Comparison of ENCODE assay signal across 22 cellular contexts in genomic region chr18:41881285-41881684, GRCh38.
DNase-seq lines count a peak whose midpoint lies in the region; ATAC-seq, FAIRE-seq and TF ChIP-seq lines count a peak whose summit lies in the region.
"Had no signal": no experiment of that assay in that cellular context is flagged by ENCODE, and none has a peak within 500 bp of the region (broad histone marks: within the 10 kb centered on the region; RNA-seq: fewer than 3 reads in every experiment).

No MANE protein-coding gene starts in this region.

- FAIRE-seq in urothelium cell line (lab: Jason Lieb, UNC), result no peak
- FAIRE-seq: A549, frontal cortex, GM18507 had no signal

- in situ Hi-C loops in ACHN (cut with HindIII; ENCODE audit: low pct_ligation_motif_present, low pct_unique_long_range_greater_than_20kb, low sequenced_read_pairs), result no loop called here

- DNase-seq in ACHN (peak; percentile 52), HCEC 1CT (peak; percentile 85), fibroblast of mammary gland (ENCODE audit: low read depth) (peak; percentile 75), urothelium cell line (ENCODE audit: low spot score) (no peak), DMS153 (lab: John Stamatoyannopoulos, UW) (no peak), left ventricle myocardium superior (no peak)
- DNase-seq: activated T-cell treated with anti-CD3 and anti-CD28 coated beads, Interleukin-2, amount 50 U/mL, for 72 hours; CD4-positive, alpha-beta T cell; colonic mucosa; DMS79; mucosa of descending colon; NCI-H1105; NCI-H2107; NCI-H524 had no signal

- no peak for TF ChIP-seq CTCF in fibroblast of mammary gland (conservative IDR thresholded peaks at IDR 0.05; ENCODE audit: control insufficient read depth, insufficient read depth, low read depth, low read length)

- ATAC-seq in SK-N-SH treated with all-trans-retinoic acid at 6 μM for 48 hours (peak; percentile 96), GM18907 (IDR thresholded peaks at IDR 0.05; ENCODE audit: unreplicated experiment) (no peak), left ventricle myocardium superior (no peak)
- ATAC-seq: A549; activated CD4-positive, CD25-positive, alpha-beta regulatory T cell treated with anti-CD3 and anti-CD28 coated beads, Interleukin-2, amount 50 U/mL, for 24 hours; activated T-cell treated with anti-CD3 and anti-CD28 coated beads, Interleukin-2, amount 50 U/mL, for 72 hours; left lobe of liver; mucosa of descending colon had no signal

- no peak overlapping the region for H3K4me3 ChIP-seq in fibroblast of mammary gland (ENCODE audit: control insufficient read depth, low read depth, low read length)
- H3K4me3 ChIP-seq: A549, colonic mucosa, mucosa of descending colon, neural progenitor cell had no signal

- intact Hi-C loops in left ventricle myocardium superior (cut with micrococcal nuclease), result no loop called here

TF ChIP-seq in SK-N-SH treated with all-trans-retinoic acid at 6 μM for 48 hours, 23 proteins besides CTCF, POLR2A, EP300 and RAD21:
- no peak for TF ChIP-seq ARNTL (CRISPR knock-in tag; IDR thresholded peaks at IDR 0.05; ENCODE audit: borderline replicate concordance, low read depth)
- TF ChIP-seq ISL1 (CRISPR knock-in tag; IDR thresholded peaks at IDR 0.05), result peak; percentile 37; the same call in 1 of the 2 replicates
- TF ChIP-seq ZFP3 (CRISPR knock-in tag; IDR thresholded peaks at IDR 0.05), result 0 out of 2 replicates have a peak, but pooled peaks have one; percentile 30
TF ChIP-seq in SK-N-SH treated with all-trans-retinoic acid at 6 μM for 48 hours: peak in this region for 2.

Comparison
In these comparisons a context has a peak if more than half of its experiments do, and no peak if none do; other contexts are left out.
1. DNase-seq: peak in ACHN (single experiment), HCEC 1CT (single experiment) and fibroblast of mammary gland (single experiment); none in urothelium cell line (single experiment), DMS153 (single experiment) and left ventricle myocardium superior (single experiment).